ENCODE assay signal across 1 cellular context in the genomic region with DNA sequence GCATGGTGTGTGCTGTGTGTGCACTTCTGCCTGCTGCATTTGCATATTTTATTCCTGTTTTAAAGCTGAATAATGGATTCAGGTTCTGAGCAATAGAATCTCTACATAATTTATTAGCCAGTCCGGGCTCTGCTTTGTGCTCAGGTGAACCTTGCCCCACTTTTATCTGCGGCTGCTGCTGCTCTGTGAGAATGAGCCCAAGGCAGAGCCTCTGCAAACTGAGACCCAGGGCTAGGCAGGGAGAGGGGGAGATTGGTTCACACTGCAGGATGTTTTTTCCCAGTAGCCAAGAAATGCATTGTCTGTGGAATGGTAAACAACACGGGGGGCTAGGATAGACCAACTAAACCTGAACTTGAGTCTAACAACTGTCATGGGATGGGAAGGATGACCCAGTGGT.
A peak's percentile ranks its signal among the peaks of the same experiment; 100 is the strongest.
TF ChIP-seq lines count a peak whose summit lies in the region.

No MANE protein-coding gene starts in this region.

TF ChIP-seq in HepG2, 621 proteins besides CTCF, POLR2A, EP300 and RAD21 (continued from another document and continues in another):
- TF ChIP-seq, protein P1, sequence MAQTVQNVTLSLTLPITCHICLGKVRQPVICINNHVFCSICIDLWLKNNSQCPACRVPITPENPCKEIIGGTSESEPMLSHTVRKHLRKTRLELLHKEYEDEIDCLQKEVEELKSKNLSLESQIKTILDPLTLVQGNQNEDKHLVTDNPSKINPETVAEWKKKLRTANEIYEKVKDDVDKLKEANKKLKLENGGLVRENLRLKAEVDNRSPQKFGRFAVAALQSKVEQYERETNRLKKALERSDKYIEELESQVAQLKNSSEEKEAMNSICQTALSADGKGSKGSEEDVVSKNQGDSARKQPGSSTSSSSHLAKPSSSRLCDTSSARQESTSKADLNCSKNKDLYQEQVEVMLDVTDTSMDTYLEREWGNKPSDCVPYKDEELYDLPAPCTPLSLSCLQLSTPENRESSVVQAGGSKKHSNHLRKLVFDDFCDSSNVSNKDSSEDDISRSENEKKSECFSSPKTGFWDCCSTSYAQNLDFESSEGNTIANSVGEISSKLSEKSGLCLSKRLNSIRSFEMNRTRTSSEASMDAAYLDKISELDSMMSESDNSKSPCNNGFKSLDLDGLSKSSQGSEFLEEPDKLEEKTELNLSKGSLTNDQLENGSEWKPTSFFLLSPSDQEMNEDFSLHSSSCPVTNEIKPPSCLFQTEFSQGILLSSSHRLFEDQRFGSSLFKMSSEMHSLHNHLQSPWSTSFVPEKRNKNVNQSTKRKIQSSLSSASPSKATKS (CRISPR knock-in tag; IDR thresholded peaks at IDR 0.05) = no peak
- no peak for TF ChIP-seq CREB1 (IDR thresholded peaks at IDR 0.05)
- no peak for TF ChIP-seq CREB1 (CRISPR knock-in tag; IDR thresholded peaks at IDR 0.05)
- TF ChIP-seq, protein P2, sequence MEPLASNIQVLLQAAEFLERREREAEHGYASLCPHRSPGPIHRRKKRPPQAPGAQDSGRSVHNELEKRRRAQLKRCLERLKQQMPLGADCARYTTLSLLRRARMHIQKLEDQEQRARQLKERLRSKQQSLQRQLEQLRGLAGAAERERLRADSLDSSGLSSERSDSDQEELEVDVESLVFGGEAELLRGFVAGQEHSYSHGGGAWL (CRISPR knock-in tag; IDR thresholded peaks at IDR 0.05) = no peak
- no peak for TF ChIP-seq ZNF569 (CRISPR knock-in tag; IDR thresholded peaks at IDR 0.05; ENCODE audit: borderline replicate concordance)
- TF ChIP-seq TOE1 (CRISPR knock-in tag; IDR thresholded peaks at IDR 0.05) = no peak
- TF ChIP-seq ZNF431 (CRISPR knock-in tag; IDR thresholded peaks at IDR 0.05; ENCODE audit: borderline replicate concordance, low read depth) = no peak
- TF ChIP-seq NR3C1 (CRISPR knock-in tag; IDR thresholded peaks at IDR 0.05) = no peak
- no peak for TF ChIP-seq ZNF781 (CRISPR knock-in tag; IDR thresholded peaks at IDR 0.05; ENCODE audit: borderline replicate concordance, not compliant biosample characterization)
- TF ChIP-seq IRX3 (CRISPR knock-in tag; IDR thresholded peaks at IDR 0.05; ENCODE audit: borderline replicate concordance, low read depth) = no peak
- no peak for TF ChIP-seq POLR2AphosphoS2 (IDR thresholded peaks at IDR 0.05; ENCODE audit: low read depth, low read length)
- no peak for TF ChIP-seq GATAD1 (CRISPR knock-in tag; IDR thresholded peaks at IDR 0.05)
- TF ChIP-seq EZH2 (conservative IDR thresholded peaks at IDR 0.05; ENCODE audit: low read depth, low read length) = no peak
- TF ChIP-seq CAMTA2 (CRISPR knock-in tag; IDR thresholded peaks at IDR 0.05; ENCODE audit: borderline replicate concordance) = no peak
- no peak for TF ChIP-seq JUN (CRISPR knock-in tag; IDR thresholded peaks at IDR 0.05)
- no peak for TF ChIP-seq CEBPG (CRISPR knock-in tag; IDR thresholded peaks at IDR 0.05)
- TF ChIP-seq SIN3A (IDR thresholded peaks at IDR 0.05; ENCODE audit: borderline replicate concordance, low read depth, low read length) = no peak
- TF ChIP-seq, protein P3, sequence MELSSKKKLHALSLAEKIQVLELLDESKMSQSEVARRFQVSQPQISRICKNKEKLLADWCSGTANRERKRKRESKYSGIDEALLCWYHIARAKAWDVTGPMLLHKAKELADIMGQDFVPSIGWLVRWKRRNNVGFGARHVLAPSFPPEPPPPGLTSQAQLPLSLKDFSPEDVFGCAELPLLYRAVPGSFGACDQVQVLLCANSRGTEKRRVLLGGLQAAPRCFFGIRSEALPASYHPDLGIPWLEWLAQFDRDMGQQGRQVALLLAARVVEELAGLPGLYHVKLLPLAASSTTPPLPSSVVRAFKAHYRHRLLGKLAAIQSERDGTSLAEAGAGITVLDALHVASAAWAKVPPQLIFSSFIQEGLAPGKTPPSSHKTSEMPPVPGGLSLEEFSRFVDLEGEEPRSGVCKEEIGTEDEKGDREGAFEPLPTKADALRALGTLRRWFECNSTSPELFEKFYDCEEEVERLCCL (CRISPR knock-in tag; IDR thresholded peaks at IDR 0.05; ENCODE audit: borderline replicate concordance) = no peak
- no peak for TF ChIP-seq SP5 (CRISPR knock-in tag; IDR thresholded peaks at IDR 0.05; ENCODE audit: borderline replicate concordance, low read depth)
- TF ChIP-seq, protein P4, sequence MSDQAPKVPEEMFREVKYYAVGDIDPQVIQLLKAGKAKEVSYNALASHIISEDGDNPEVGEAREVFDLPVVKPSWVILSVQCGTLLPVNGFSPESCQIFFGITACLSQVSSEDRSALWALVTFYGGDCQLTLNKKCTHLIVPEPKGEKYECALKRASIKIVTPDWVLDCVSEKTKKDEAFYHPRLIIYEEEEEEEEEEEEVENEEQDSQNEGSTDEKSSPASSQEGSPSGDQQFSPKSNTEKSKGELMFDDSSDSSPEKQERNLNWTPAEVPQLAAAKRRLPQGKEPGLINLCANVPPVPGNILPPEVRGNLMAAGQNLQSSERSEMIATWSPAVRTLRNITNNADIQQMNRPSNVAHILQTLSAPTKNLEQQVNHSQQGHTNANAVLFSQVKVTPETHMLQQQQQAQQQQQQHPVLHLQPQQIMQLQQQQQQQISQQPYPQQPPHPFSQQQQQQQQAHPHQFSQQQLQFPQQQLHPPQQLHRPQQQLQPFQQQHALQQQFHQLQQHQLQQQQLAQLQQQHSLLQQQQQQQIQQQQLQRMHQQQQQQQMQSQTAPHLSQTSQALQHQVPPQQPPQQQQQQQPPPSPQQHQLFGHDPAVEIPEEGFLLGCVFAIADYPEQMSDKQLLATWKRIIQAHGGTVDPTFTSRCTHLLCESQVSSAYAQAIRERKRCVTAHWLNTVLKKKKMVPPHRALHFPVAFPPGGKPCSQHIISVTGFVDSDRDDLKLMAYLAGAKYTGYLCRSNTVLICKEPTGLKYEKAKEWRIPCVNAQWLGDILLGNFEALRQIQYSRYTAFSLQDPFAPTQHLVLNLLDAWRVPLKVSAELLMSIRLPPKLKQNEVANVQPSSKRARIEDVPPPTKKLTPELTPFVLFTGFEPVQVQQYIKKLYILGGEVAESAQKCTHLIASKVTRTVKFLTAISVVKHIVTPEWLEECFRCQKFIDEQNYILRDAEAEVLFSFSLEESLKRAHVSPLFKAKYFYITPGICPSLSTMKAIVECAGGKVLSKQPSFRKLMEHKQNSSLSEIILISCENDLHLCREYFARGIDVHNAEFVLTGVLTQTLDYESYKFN (CRISPR knock-in tag; conservative IDR thresholded peaks at IDR 0.05) = 0 out of 2 replicates have a peak, but pooled peaks have one; percentile 31
- TF ChIP-seq JDP2 (CRISPR knock-in tag; IDR thresholded peaks at IDR 0.05; ENCODE audit: borderline replicate concordance) = no peak
- TF ChIP-seq, protein P5, sequence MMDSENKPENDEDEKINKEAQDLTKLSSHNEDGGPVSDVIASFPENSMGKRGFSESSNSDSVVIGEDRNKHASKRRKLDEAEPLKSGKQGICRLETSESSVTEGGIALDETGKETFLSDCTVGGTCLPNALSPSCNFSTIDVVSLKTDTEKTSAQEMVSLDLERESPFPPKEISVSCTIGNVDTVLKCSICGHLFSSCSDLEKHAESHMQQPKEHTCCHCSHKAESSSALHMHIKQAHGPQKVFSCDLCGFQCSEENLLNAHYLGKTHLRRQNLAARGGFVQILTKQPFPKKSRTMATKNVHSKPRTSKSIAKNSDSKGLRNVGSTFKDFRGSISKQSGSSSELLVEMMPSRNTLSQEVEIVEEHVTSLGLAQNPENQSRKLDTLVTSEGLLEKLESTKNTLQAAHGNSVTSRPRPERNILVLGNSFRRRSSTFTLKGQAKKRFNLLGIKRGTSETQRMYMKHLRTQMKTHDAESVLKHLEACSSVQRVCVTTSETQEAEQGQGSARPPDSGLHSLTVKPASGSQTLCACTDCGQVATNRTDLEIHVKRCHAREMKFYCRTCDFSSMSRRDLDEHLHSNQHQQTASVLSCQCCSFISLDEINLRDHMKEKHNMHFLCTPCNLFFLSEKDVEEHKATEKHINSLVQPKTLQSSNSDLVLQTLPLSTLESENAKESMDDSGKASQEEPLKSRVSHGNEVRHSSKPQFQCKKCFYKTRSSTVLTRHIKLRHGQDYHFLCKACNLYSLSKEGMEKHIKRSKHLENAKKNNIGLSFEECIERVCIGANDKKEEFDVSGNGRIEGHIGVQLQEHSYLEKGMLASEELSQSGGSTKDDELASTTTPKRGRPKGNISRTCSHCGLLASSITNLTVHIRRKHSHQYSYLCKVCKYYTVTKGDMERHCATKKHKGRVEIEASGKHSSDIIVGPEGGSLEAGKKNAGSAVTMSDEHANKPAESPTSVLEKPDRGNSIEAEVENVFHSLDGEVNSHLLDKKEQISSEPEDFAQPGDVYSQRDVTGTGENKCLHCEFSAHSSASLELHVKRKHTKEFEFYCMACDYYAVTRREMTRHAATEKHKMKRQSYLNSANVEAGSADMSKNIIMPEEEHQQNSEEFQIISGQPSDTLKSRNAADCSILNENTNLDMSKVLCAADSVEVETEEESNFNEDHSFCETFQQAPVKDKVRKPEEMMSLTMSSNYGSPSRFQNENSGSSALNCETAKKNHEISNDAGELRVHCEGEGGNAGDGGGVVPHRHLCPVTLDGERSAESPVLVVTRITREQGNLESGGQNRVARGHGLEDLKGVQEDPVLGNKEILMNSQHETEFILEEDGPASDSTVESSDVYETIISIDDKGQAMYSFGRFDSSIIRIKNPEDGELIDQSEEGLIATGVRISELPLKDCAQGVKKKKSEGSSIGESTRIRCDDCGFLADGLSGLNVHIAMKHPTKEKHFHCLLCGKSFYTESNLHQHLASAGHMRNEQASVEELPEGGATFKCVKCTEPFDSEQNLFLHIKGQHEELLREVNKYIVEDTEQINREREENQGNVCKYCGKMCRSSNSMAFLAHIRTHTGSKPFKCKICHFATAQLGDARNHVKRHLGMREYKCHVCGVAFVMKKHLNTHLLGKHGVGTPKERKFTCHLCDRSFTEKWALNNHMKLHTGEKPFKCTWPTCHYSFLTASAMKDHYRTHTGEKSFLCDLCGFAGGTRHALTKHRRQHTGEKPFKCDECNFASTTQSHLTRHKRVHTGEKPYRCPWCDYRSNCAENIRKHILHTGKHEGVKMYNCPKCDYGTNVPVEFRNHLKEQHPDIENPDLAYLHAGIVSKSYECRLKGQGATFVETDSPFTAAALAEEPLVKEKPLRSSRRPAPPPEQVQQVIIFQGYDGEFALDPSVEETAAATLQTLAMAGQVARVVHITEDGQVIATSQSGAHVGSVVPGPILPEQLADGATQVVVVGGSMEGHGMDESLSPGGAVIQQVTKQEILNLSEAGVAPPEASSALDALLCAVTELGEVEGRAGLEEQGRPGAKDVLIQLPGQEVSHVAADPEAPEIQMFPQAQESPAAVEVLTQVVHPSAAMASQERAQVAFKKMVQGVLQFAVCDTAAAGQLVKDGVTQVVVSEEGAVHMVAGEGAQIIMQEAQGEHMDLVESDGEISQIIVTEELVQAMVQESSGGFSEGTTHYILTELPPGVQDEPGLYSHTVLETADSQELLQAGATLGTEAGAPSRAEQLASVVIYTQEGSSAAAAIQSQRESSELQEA (CRISPR knock-in tag; IDR thresholded peaks at IDR 0.05; ENCODE audit: not compliant biosample characterization) = no peak
- TF ChIP-seq ATF7 (IDR thresholded peaks at IDR 0.05) = no peak
- no peak for TF ChIP-seq ATF7 (CRISPR knock-in tag; IDR thresholded peaks at IDR 0.05)
- TF ChIP-seq FOXJ3 (CRISPR knock-in tag; IDR thresholded peaks at IDR 0.05; ENCODE audit: borderline replicate concordance) = no peak
- no peak for TF ChIP-seq ZNF747 (CRISPR knock-in tag; IDR thresholded peaks at IDR 0.05; ENCODE audit: borderline replicate concordance)
- no peak for TF ChIP-seq ZSCAN30 (CRISPR knock-in tag; IDR thresholded peaks at IDR 0.05)
- TF ChIP-seq NR2F2 (IDR thresholded peaks at IDR 0.05; ENCODE audit: borderline replicate concordance, low read depth) = no peak
- TF ChIP-seq, protein P6, sequence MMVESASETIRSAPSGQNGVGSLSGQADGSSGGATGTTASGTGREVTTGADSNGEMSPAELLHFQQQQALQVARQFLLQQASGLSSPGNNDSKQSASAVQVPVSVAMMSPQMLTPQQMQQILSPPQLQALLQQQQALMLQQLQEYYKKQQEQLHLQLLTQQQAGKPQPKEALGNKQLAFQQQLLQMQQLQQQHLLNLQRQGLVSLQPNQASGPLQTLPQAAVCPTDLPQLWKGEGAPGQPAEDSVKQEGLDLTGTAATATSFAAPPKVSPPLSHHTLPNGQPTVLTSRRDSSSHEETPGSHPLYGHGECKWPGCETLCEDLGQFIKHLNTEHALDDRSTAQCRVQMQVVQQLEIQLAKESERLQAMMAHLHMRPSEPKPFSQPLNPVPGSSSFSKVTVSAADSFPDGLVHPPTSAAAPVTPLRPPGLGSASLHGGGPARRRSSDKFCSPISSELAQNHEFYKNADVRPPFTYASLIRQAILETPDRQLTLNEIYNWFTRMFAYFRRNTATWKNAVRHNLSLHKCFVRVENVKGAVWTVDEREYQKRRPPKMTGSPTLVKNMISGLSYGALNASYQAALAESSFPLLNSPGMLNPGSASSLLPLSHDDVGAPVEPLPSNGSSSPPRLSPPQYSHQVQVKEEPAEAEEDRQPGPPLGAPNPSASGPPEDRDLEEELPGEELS (CRISPR knock-in tag; IDR thresholded peaks at IDR 0.05) = peak; percentile 24; the same call in 1 of the 2 replicates
- TF ChIP-seq ZNF816 (CRISPR knock-in tag; IDR thresholded peaks at IDR 0.05; ENCODE audit: borderline replicate concordance) = no peak
- TF ChIP-seq ZMYM4 (CRISPR knock-in tag; IDR thresholded peaks at IDR 0.05) = peak; percentile 26; the same call in 1 of the 2 replicates
- peak; percentile 21; the same call in 1 of the 2 replicates for TF ChIP-seq GATAD2A (CRISPR knock-in tag; IDR thresholded peaks at IDR 0.05)
- TF ChIP-seq PAF1 (CRISPR knock-in tag; IDR thresholded peaks at IDR 0.05) = no peak
- no peak for TF ChIP-seq SNRNP70 (IDR thresholded peaks at IDR 0.05; ENCODE audit: low read depth, low read length)
- TF ChIP-seq SUZ12 (IDR thresholded peaks at IDR 0.05; ENCODE audit: low read depth, low read length) = no peak
- peak; percentile 50; the same call in 1 of the 2 replicates for TF ChIP-seq TBX2 (CRISPR knock-in tag; IDR thresholded peaks at IDR 0.05; ENCODE audit: borderline replicate concordance)
- TF ChIP-seq, protein P7, sequence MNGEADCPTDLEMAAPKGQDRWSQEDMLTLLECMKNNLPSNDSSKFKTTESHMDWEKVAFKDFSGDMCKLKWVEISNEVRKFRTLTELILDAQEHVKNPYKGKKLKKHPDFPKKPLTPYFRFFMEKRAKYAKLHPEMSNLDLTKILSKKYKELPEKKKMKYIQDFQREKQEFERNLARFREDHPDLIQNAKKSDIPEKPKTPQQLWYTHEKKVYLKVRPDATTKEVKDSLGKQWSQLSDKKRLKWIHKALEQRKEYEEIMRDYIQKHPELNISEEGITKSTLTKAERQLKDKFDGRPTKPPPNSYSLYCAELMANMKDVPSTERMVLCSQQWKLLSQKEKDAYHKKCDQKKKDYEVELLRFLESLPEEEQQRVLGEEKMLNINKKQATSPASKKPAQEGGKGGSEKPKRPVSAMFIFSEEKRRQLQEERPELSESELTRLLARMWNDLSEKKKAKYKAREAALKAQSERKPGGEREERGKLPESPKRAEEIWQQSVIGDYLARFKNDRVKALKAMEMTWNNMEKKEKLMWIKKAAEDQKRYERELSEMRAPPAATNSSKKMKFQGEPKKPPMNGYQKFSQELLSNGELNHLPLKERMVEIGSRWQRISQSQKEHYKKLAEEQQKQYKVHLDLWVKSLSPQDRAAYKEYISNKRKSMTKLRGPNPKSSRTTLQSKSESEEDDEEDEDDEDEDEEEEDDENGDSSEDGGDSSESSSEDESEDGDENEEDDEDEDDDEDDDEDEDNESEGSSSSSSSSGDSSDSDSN (CRISPR knock-in tag; IDR thresholded peaks at IDR 0.05) = no peak
- TF ChIP-seq HDAC6 (IDR thresholded peaks at IDR 0.05; ENCODE audit: low read depth, low read length) = no peak
- no peak for TF ChIP-seq FOXK2 (IDR thresholded peaks at IDR 0.05)
- TF ChIP-seq HOXA3 (CRISPR knock-in tag; IDR thresholded peaks at IDR 0.05) = peak; percentile 48; the same call in 1 of the 2 replicates
- TF ChIP-seq ZMYM3 (CRISPR knock-in tag; IDR thresholded peaks at IDR 0.05) = peak; percentile 94
- TF ChIP-seq TRIM24 (CRISPR knock-in tag; IDR thresholded peaks at IDR 0.05) = no peak
